8 cellular contexts compared by ENCODE assay signal in the genomic region with DNA sequence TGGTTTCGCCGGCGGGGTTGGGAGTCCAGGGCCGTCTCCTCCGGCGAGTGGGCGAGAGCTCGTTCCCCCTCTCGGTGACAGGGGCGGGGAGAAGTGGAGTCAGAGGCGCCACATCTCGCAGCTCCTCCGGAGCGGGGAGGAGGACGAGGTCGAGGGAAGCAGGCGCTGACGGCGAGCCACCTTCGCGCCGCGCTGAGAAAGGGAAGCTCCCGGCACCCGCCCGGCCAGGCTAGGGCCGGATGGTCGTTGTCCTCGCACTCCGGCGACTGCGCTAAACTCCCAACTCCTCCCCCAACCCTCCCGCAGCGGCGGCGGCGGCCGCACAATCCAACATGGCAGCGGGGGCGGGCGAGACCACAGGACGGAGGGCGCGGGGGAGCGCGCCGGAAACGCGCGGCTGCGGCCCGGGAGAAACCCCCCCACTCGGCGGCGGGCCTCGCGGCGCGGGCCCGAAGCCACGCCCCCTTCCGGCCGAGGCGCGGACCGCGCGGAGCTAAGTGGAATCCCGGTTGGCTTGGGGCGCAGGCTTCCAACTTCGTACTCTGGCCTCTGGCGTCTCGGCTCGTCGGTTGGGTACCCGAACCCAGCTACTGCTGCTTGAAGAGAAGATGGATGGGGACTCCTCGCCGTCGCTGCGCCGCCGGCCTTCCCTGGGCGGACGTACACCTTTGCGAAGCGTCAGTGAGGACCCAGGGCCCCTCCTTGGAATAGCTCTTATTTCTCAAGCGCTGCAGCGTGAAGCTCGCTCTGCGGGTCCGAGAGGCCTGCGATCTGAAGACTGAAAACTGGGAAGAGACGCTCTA. TPM values are rescaled to one million over a fixed set of nuclear protein-coding genes. Genes with fewer than 3 reads are reported as not detected.
DNase-seq lines count a peak whose midpoint lies in the region; ATAC-seq and TF ChIP-seq lines count a peak whose summit lies in the region.

A gene (minus strand): TSS at position 270 of the 803 bp plus-strand sequence. CDS start 269 bp downstream, at position 1.

- TF ChIP-seq POLR2A in Peyer's patch (IDR thresholded peaks at IDR 0.05), result peak; percentile 90 to 95

- H3K27me3 Mint-ChIP-seq in activated T-helper 17 cell treated with anti-CD3 and anti-CD28 coated beads, Interleukin-2, amount 50 U/mL, for 72 hours, result no peaks in the 10 kb centered on the region
- peaks cover 0 to 9% (median 0%) of the 10 kb centered on the region in 5 donors for H3K27me3 Mint-ChIP-seq in naive thymus-derived CD4-positive, alpha-beta T cell
- H3K27me3 Mint-ChIP-seq in stimulated activated memory B cell treated with anti-CD40 and anti-IgM and Interleukin-4, amounts not matched to agents 10 μg/mL and 1 μg/mL and 100 μg/mL, for 72 hours, result no peaks in the 10 kb centered on the region

- CTCF ChIA-PET in naive thymus-derived CD4-positive, alpha-beta T cell (lab: Charles Lee), result interaction anchor here (0.7 to 1.1 kb wide), 2 partner anchors 15 to 49 kb away, joined by 3 read pairs; no protein-coding TSS in a partner anchor

- H3K36me3 ChIP-seq in Peyer's patch, result no peaks in the 10 kb centered on the region
- no peaks in the 10 kb centered on the region for H3K36me3 ChIP-seq in fibroblast of lung (ENCODE audit: control insufficient read depth, insufficient read depth, low read length)
- peaks cover 0 to 5% (median 0%) of the 10 kb centered on the region in 3 experiments for H3K36me3 ChIP-seq in naive thymus-derived CD4-positive, alpha-beta T cell (ENCODE audit: control insufficient read depth in 2 of 3, insufficient read depth in 3 of 3, low read length in 3 of 3)

- H3K4me2 ChIP-seq in fibroblast of lung (ENCODE audit: extremely low read depth, insufficient read depth, low read length), result peak within 1 kb of the TSS; percentile 80

- H2AFZ ChIP-seq in fibroblast of lung (ENCODE audit: low read length), result peak within 1 kb of the TSS; percentile 98

- H3K4me3 ChIP-seq in Peyer's patch, result peak within 1 kb of the TSS; percentile 73 to 92 (median 80)
- peak within 1 kb of the TSS; percentile 87 to 93 (median 91) for H3K4me3 ChIP-seq in fibroblast of lung (replicated peaks in 1 of 4; ENCODE audit: control extremely low read depth in 1 of 4, insufficient read depth in 1 of 4, low read depth in 3 of 4, low read length in 4 of 4)
- H3K4me3 ChIP-seq in naive thymus-derived CD4-positive, alpha-beta T cell (ENCODE audit: low read length), result peak within 1 kb of the TSS; percentile 86

- H4K20me1 ChIP-seq in fibroblast of lung (ENCODE audit: control insufficient read depth, extremely low read depth, insufficient read depth, low read length), result no peaks in the 10 kb centered on the region

- H3K27ac ChIP-seq in Peyer's patch, result peak within 1 kb of the TSS; percentile 90 to 99 (median 96)
- peak within 1 kb of the TSS; percentile 85 for H3K27ac ChIP-seq in fibroblast of lung (ENCODE audit: insufficient read depth, low read length)
- H3K27ac ChIP-seq in naive thymus-derived CD4-positive, alpha-beta T cell (ENCODE audit: low read depth, low read length), result peak within 1 kb of the TSS; percentile 92

- peaks cover 34% of the 10 kb centered on the region for H3K4me1 Mint-ChIP-seq in activated T-helper 17 cell treated with anti-CD3 and anti-CD28 coated beads, Interleukin-2, amount 50 U/mL, for 72 hours
- H3K4me1 Mint-ChIP-seq in naive thymus-derived CD4-positive, alpha-beta T cell, result peaks cover 44 to 76% (median 69%) of the 10 kb centered on the region in 7 donors
- H3K4me1 Mint-ChIP-seq in stimulated activated memory B cell treated with anti-CD40 and anti-IgM and Interleukin-4, amounts not matched to agents 10 μg/mL and 1 μg/mL and 100 μg/mL, for 72 hours, result peaks cover 68% of the 10 kb centered on the region

- H3K9me3 ChIP-seq in Peyer's patch, result no peaks in the 10 kb centered on the region
- no peaks in the 10 kb centered on the region for H3K9me3 ChIP-seq in fibroblast of lung (ENCODE audit: control insufficient read depth, insufficient read depth, low read depth, low read length)
- no peaks in the 10 kb centered on the region for H3K9me3 ChIP-seq in naive thymus-derived CD4-positive, alpha-beta T cell (ENCODE audit: control insufficient read depth in 2 of 3, low read length in 3 of 3)

- peak; percentile 75 for ATAC-seq in GM21737 (IDR thresholded peaks at IDR 0.05; ENCODE audit: unreplicated experiment)
- ATAC-seq in activated T-helper 17 cell treated with anti-CD3 and anti-CD28 coated beads, Interleukin-2, amount 50 U/mL, for 72 hours (replicated peaks), result peak; percentile 82
- ATAC-seq in naive thymus-derived CD4-positive, alpha-beta T cell, result peak; percentile 92
- ATAC-seq in stimulated activated memory B cell treated with anti-CD40 and anti-IgM and Interleukin-4, amounts not matched to agents 10 μg/mL and 1 μg/mL and 100 μg/mL, for 72 hours, result peak; percentile 92

- H3K4me1 ChIP-seq in Peyer's patch (peaks cover 0 to 38% (median 11%) of the 10 kb centered on the region in 4 donors), fibroblast of lung (ENCODE audit: control insufficient read depth, extremely low read depth, insufficient read depth, low read length) (no peaks in the 10 kb centered on the region)
- peaks cover 18 to 26% of the 10 kb centered on the region in 2 donors for H3K4me1 ChIP-seq in naive thymus-derived CD4-positive, alpha-beta T cell (ENCODE audit: control insufficient read depth in 2 of 2, insufficient read depth in 2 of 2, low read length in 2 of 2)

- peak within 1 kb of the TSS; percentile 95 for H3K27ac Mint-ChIP-seq in activated T-helper 17 cell treated with anti-CD3 and anti-CD28 coated beads, Interleukin-2, amount 50 U/mL, for 72 hours
- H3K27ac Mint-ChIP-seq in naive thymus-derived CD4-positive, alpha-beta T cell, result peak within 1 kb of the TSS; percentile 85 to 97 (median 93)
- peak within 1 kb of the TSS; percentile 91 for H3K27ac Mint-ChIP-seq in stimulated activated memory B cell treated with anti-CD40 and anti-IgM and Interleukin-4, amounts not matched to agents 10 μg/mL and 1 μg/mL and 100 μg/mL, for 72 hours

- H3K27me3 ChIP-seq in Peyer's patch (no peaks in the 10 kb centered on the region), fibroblast of lung (ENCODE audit: control insufficient read depth, insufficient read depth, low read length) (no peaks in the 10 kb centered on the region)
- no peaks in the 10 kb centered on the region for H3K27me3 ChIP-seq in naive thymus-derived CD4-positive, alpha-beta T cell (ENCODE audit: control insufficient read depth in 2 of 2, insufficient read depth in 2 of 2, low read length in 2 of 2)

- H3K36me3 Mint-ChIP-seq in activated T-helper 17 cell treated with anti-CD3 and anti-CD28 coated beads, Interleukin-2, amount 50 U/mL, for 72 hours (ENCODE audit: low read depth), result peaks cover 25% of the 10 kb centered on the region
- H3K36me3 Mint-ChIP-seq in naive thymus-derived CD4-positive, alpha-beta T cell, result peaks cover 0 to 11% (median 0%) of the 10 kb centered on the region in 5 donors
- H3K36me3 Mint-ChIP-seq in stimulated activated memory B cell treated with anti-CD40 and anti-IgM and Interleukin-4, amounts not matched to agents 10 μg/mL and 1 μg/mL and 100 μg/mL, for 72 hours, result no peaks in the 10 kb centered on the region

- intact Hi-C loops in naive thymus-derived CD4-positive, alpha-beta T cell (cut with micrococcal nuclease), result loop anchor here (1.0 to 5.0 kb wide), 8 partner anchors 30 to 1178 kb away; a partner anchor contains a TSS

- peak within 1 kb of the TSS; percentile 97 for H3K4me3 Mint-ChIP-seq in activated T-helper 17 cell treated with anti-CD3 and anti-CD28 coated beads, Interleukin-2, amount 50 U/mL, for 72 hours
- H3K4me3 Mint-ChIP-seq in naive thymus-derived CD4-positive, alpha-beta T cell, result peak within 1 kb of the TSS; percentile 91 to 99 (median 94)
- H3K4me3 Mint-ChIP-seq in stimulated activated memory B cell treated with anti-CD40 and anti-IgM and Interleukin-4, amounts not matched to agents 10 μg/mL and 1 μg/mL and 100 μg/mL, for 72 hours, result peak within 1 kb of the TSS; percentile 91

- H3K79me2 ChIP-seq in fibroblast of lung (ENCODE audit: control insufficient read depth, insufficient read depth, low read length), result peaks cover 43% of the 10 kb centered on the region

- TF ChIP-seq CTCF in Peyer's patch (IDR thresholded peaks at IDR 0.05) (peak in 4 of 6 experiments; percentile 3 to 40 (median 18)), fibroblast of lung (conservative IDR thresholded peaks at IDR 0.05 in 1 of 2, IDR thresholded peaks at IDR 0.05 in 1 of 2; ENCODE audit: low read depth in 1 of 2, low read length in 2 of 2) (no peak)

- no peaks in the 10 kb centered on the region for H3K9me3 Mint-ChIP-seq in activated T-helper 17 cell treated with anti-CD3 and anti-CD28 coated beads, Interleukin-2, amount 50 U/mL, for 72 hours
- no peaks in the 10 kb centered on the region for H3K9me3 Mint-ChIP-seq in naive thymus-derived CD4-positive, alpha-beta T cell
- H3K9me3 Mint-ChIP-seq in stimulated activated memory B cell treated with anti-CD40 and anti-IgM and Interleukin-4, amounts not matched to agents 10 μg/mL and 1 μg/mL and 100 μg/mL, for 72 hours, result no peaks in the 10 kb centered on the region

- DNase-seq in DMS79 treated with DMSO at 0.1 percent for 48 hours (lab: John Stamatoyannopoulos, UW) (peak; percentile 91), KG1 (lab: John Stamatoyannopoulos, UW) (peak; percentile 95), Peyer's patch (peak; percentile 86 to 97 (median 96)), fibroblast of lung (ENCODE audit: low read depth in 2 of 2) (peak; percentile 87 to 88)
- DNase-seq in naive thymus-derived CD4-positive, alpha-beta T cell, result peak; percentile 82 to 93 (median 89)

- POLR2A ChIA-PET in naive thymus-derived CD4-positive, alpha-beta T cell (lab: Charles Lee), result interaction anchor here (0.7 to 1.8 kb wide), 9 partner anchors 9 to 214 kb away, joined by 3 to 17 read pairs (median 3); a partner anchor contains a TSS

- peak within 1 kb of the TSS; percentile 85 for H3K9ac ChIP-seq in fibroblast of lung (ENCODE audit: insufficient read depth, low read length)

RNA-seq across cellular contexts. Expression of the gene that starts here (rescaled TPM):
- total RNA-seq in Peyer's patch (10 to 100 TPM; 33.8 to 60.2 (median 51.5) TPM), fibroblast of lung (12.1 and 15.4 TPM in 2 replicates)
- 1 to 10 TPM; 8.0 to 8.7 TPM for total RNA-seq in activated T-helper 17 cell treated with anti-CD3 and anti-CD28 coated beads, Interleukin-2, amount 50 U/mL, for 72 hours
- polyA plus RNA-seq in fibroblast of lung, result 18.0 and 21.0 TPM in 2 replicates
- 16.9 and 22.4 TPM in 2 replicates for polyA plus RNA-seq in fibroblast of lung (2012)
- 2.5 and 4.2 TPM in 2 replicates for polyA minus RNA-seq in fibroblast of lung (ENCODE audit: low replicate concordance)
- 10 to 100 TPM in 3 of 5 experiments, 1 to 10 TPM in 2; 8.3 to 15.0 (median 10.1) TPM for total RNA-seq in naive thymus-derived CD4-positive, alpha-beta T cell
- 1 to 10 TPM; 2.3 to 3.1 TPM for polyA plus RNA-seq in naive thymus-derived CD4-positive, alpha-beta T cell

Comparison
In these comparisons a context has a peak if more than half of its experiments do, and no peak if none do; other contexts are left out.
1. Peak in every context shown above with its lines: DNase-seq, ATAC-seq, H3K4me3 ChIP-seq and H3K27ac ChIP-seq.
2. CTCF ChIP-seq: peak in Peyer's patch (4 of 6); none in fibroblast of lung (0 of 2).